Comparison of ENCODE assay signal across 8 cellular contexts in genomic region chr19:11434703-11435056, GRCh38. TPM values are rescaled to one million over a fixed set of nuclear protein-coding genes. Genes with fewer than 3 reads are reported as not detected.
DNase-seq lines count a peak whose midpoint lies in the region; ATAC-seq and TF ChIP-seq lines count a peak whose summit lies in the region.

No MANE protein-coding gene starts in this region.

- intact Hi-C loops in activated T-helper 1 cell treated with anti-CD3 and anti-CD28 coated beads, Interleukin-12 subunit alpha, Interleukin-12 subunit beta, Interleukin-2, Interleukin-4 antibody, amounts not matched to agents 30 ng/mL and 10 ng/mL and 1 ng/mL, durations not matched to agents 14 hours and 24 hours and 36 hours (cut with micrococcal nuclease) = loop anchor here (1.0 to 10.0 kb wide), 15 partner anchors 12 to 1330 kb away; partner anchors contain the start of genes ANGPTL6, CCDC159, ECSIT and ELOF1
- intact Hi-C loops in transverse colon (cut with DNase I; ENCODE audit: low total_unique reads) = no loop called here

- H3K9me3 Mint-ChIP-seq in activated T-helper 1 cell treated with anti-CD3 and anti-CD28 coated beads, Interleukin-12 subunit alpha, Interleukin-12 subunit beta, Interleukin-2, Interleukin-4 antibody, amounts not matched to agents 30 ng/mL and 10 ng/mL and 1 ng/mL, durations not matched to agents 14 hours and 24 hours and 36 hours = no peaks in the 10 kb centered on the region

- no peak for TF ChIP-seq EP300 in transverse colon (IDR thresholded peaks at IDR 0.05; ENCODE audit: low read depth)

- H3K4me1 Mint-ChIP-seq in activated T-helper 1 cell treated with anti-CD3 and anti-CD28 coated beads, Interleukin-12 subunit alpha, Interleukin-12 subunit beta, Interleukin-2, Interleukin-4 antibody, amounts not matched to agents 30 ng/mL and 10 ng/mL and 1 ng/mL, durations not matched to agents 14 hours and 24 hours and 36 hours (ENCODE audit: low read depth) = peaks cover 19% of the 10 kb centered on the region

- H3K27me3 ChIP-seq in layer of hippocampus (ENCODE audit: control insufficient read depth, insufficient read depth, low read length) (no peaks in the 10 kb centered on the region), transverse colon (no peaks in the 10 kb centered on the region)

- no peak for TF ChIP-seq CTCF in transverse colon (IDR thresholded peaks at IDR 0.05)

- H3K4me3 ChIP-seq in transverse colon = peak overlapping the region; percentile 2 to 75 (median 32)

- H3K4me1 ChIP-seq in ES-I3 (ENCODE audit: insufficient read depth, low read length) (peaks cover 4% of the 10 kb centered on the region; the same call in 1 of the 2 replicates), transverse colon (peaks cover 9 to 18% (median 15%) of the 10 kb centered on the region in 4 donors)

- ATAC-seq in HG02623 (IDR thresholded peaks at IDR 0.05; ENCODE audit: unreplicated experiment) = peak; percentile 1

- in situ Hi-C loops in transverse colon (cut with MboI; ENCODE audit: low pct_ligation_motif_present in 1 of 4, low pct_unique_long_range_greater_than_20kb in 1 of 4, low sequenced_read_pairs in 3 of 4) = loop anchor here in 2 of 4 donors (10.0 kb wide), 2 partner anchors 60 to 140 kb away; partner anchors contain the start of genes SWSAP1 (in 1 of the 2) and TSPAN16 (in 1 of the 2)

- H3K36me3 Mint-ChIP-seq in activated T-helper 1 cell treated with anti-CD3 and anti-CD28 coated beads, Interleukin-12 subunit alpha, Interleukin-12 subunit beta, Interleukin-2, Interleukin-4 antibody, amounts not matched to agents 30 ng/mL and 10 ng/mL and 1 ng/mL, durations not matched to agents 14 hours and 24 hours and 36 hours (ENCODE audit: low read depth) = peaks cover 16% of the 10 kb centered on the region

- peak overlapping the region; percentile 48 for H3K9ac ChIP-seq in ES-I3 (ENCODE audit: low read depth, low read length)

- no peaks in the 10 kb centered on the region for H3K9me3 ChIP-seq in ES-I3 (ENCODE audit: control insufficient read depth, insufficient read depth, low read length)
- no peaks in the 10 kb centered on the region for H3K9me3 ChIP-seq in transverse colon

- DNase-seq in activated T-helper 1 cell treated with anti-CD3 and anti-CD28 coated beads, Interleukin-12 subunit alpha, Interleukin-12 subunit beta, Interleukin-2, Interleukin-4 antibody, amounts not matched to agents 30 ng/mL and 10 ng/mL and 1 ng/mL, durations not matched to agents 14 hours and 24 hours and 36 hours (ENCODE audit: low spot score) = no peak
- DNase-seq in transverse colon (no peak), hippocampal formation (lab: John Stamatoyannopoulos, UW) (no peak), DMS153 (lab: John Stamatoyannopoulos, UW) (no peak), NCI-H446 (lab: John Stamatoyannopoulos, UW) (no peak)

- peak overlapping the region; percentile 96 for H3K27ac Mint-ChIP-seq in activated T-helper 1 cell treated with anti-CD3 and anti-CD28 coated beads, Interleukin-12 subunit alpha, Interleukin-12 subunit beta, Interleukin-2, Interleukin-4 antibody, amounts not matched to agents 30 ng/mL and 10 ng/mL and 1 ng/mL, durations not matched to agents 14 hours and 24 hours and 36 hours

- TF ChIP-seq POLR2A in transverse colon (IDR thresholded peaks at IDR 0.05) = no peak

- peak overlapping the region; percentile 99 for H3K4me3 Mint-ChIP-seq in activated T-helper 1 cell treated with anti-CD3 and anti-CD28 coated beads, Interleukin-12 subunit alpha, Interleukin-12 subunit beta, Interleukin-2, Interleukin-4 antibody, amounts not matched to agents 30 ng/mL and 10 ng/mL and 1 ng/mL, durations not matched to agents 14 hours and 24 hours and 36 hours

- whole genome bisulfite sequencing in transverse colon (ENCODE audit: low coverage in 1 of 2), 2 donors = 6% methylated on average over 9 of the region's 9 CpGs; no CpG with 5 or more reads in 1 of the 2 donors

- H3K27me3 Mint-ChIP-seq in activated T-helper 1 cell treated with anti-CD3 and anti-CD28 coated beads, Interleukin-12 subunit alpha, Interleukin-12 subunit beta, Interleukin-2, Interleukin-4 antibody, amounts not matched to agents 30 ng/mL and 10 ng/mL and 1 ng/mL, durations not matched to agents 14 hours and 24 hours and 36 hours (ENCODE audit: insufficient read depth) = peaks cover 6% of the 10 kb centered on the region

- H3K36me3 ChIP-seq in ES-I3 (ENCODE audit: insufficient read depth, low read length) (peaks cover 10% of the 10 kb centered on the region; the same call in 1 of the 2 replicates), transverse colon (peaks cover 0 to 17% (median 7%) of the 10 kb centered on the region in 4 donors)

- H3K27ac ChIP-seq in layer of hippocampus (ENCODE audit: low read depth, low read length) (peak overlapping the region; percentile 97), transverse colon (peak overlapping the region; percentile 82 to 92 (median 86))

RNA-seq across cellular contexts. Expression of gene ODAD3, which starts 0.2 kb away (rescaled TPM):
- not detected in 2 replicates for total RNA-seq in activated T-helper 1 cell treated with anti-CD3 and anti-CD28 coated beads, Interleukin-12 subunit alpha, Interleukin-12 subunit beta, Interleukin-2, Interleukin-4 antibody, amounts not matched to agents 30 ng/mL and 10 ng/mL and 1 ng/mL, durations not matched to agents 14 hours and 24 hours and 36 hours
- total RNA-seq in transverse colon = 1 to 10 TPM in 1 of 4 donors, under 1 TPM in 1, not detected in 2; 0.32 to 2.2 TPM

RNA-seq across cellular contexts. Expression of gene PRKCSH, which starts 0.8 kb away (rescaled TPM):
- total RNA-seq in activated T-helper 1 cell treated with anti-CD3 and anti-CD28 coated beads, Interleukin-12 subunit alpha, Interleukin-12 subunit beta, Interleukin-2, Interleukin-4 antibody, amounts not matched to agents 30 ng/mL and 10 ng/mL and 1 ng/mL, durations not matched to agents 14 hours and 24 hours and 36 hours = 322 and 334 TPM in 2 replicates
- 100 to 1,000 TPM; 119 to 195 (median 183) TPM for total RNA-seq in transverse colon

RNA-seq across cellular contexts. Expression of gene RGL3, which starts 15.6 kb away (rescaled TPM):
- total RNA-seq in activated T-helper 1 cell treated with anti-CD3 and anti-CD28 coated beads, Interleukin-12 subunit alpha, Interleukin-12 subunit beta, Interleukin-2, Interleukin-4 antibody, amounts not matched to agents 30 ng/mL and 10 ng/mL and 1 ng/mL, durations not matched to agents 14 hours and 24 hours and 36 hours = not detected in 2 replicates
- total RNA-seq in transverse colon = 10 to 100 TPM in 3 of 4 donors, 1 to 10 TPM in 1; 6.7 to 78.9 (median 28.1) TPM

RNA-seq across cellular contexts. Expression of gene ELAVL3, which starts 46.2 kb away (rescaled TPM):
- 0.34 TPM in 1 of 2 replicates, not detected in the other for total RNA-seq in activated T-helper 1 cell treated with anti-CD3 and anti-CD28 coated beads, Interleukin-12 subunit alpha, Interleukin-12 subunit beta, Interleukin-2, Interleukin-4 antibody, amounts not matched to agents 30 ng/mL and 10 ng/mL and 1 ng/mL, durations not matched to agents 14 hours and 24 hours and 36 hours
- total RNA-seq in transverse colon = 1 to 10 TPM in 2 of 4 donors, under 1 TPM in 1, not detected in 1; 0.27 to 3.2 (median 1.3) TPM

RNA-seq across cellular contexts. Expression of gene EPOR, which starts 50.6 kb away (rescaled TPM):
- 7.3 and 7.9 TPM in 2 replicates for total RNA-seq in activated T-helper 1 cell treated with anti-CD3 and anti-CD28 coated beads, Interleukin-12 subunit alpha, Interleukin-12 subunit beta, Interleukin-2, Interleukin-4 antibody, amounts not matched to agents 30 ng/mL and 10 ng/mL and 1 ng/mL, durations not matched to agents 14 hours and 24 hours and 36 hours
- total RNA-seq in transverse colon = 10 to 100 TPM in 1 of 4 donors, 1 to 10 TPM in 3; 2.3 to 24.3 (median 6.4) TPM
